1 cellular context compared by ENCODE assay signal in genomic region chr16:66622863-66623262, GRCh38.
TF ChIP-seq lines count a peak whose summit lies in the region.

No MANE protein-coding gene starts in this region.

TF ChIP-seq in K562, 482 proteins besides CTCF, POLR2A, EP300 and RAD21:
- TF ChIP-seq RAD51 (IDR thresholded peaks at IDR 0.05; ENCODE audit: borderline replicate concordance, low read depth) = peak; percentile 66; the same call in 1 of the 2 replicates
- peak; percentile 32; the same call in 1 of the 2 replicates for TF ChIP-seq CXXC5 (CRISPR knock-in tag; IDR thresholded peaks at IDR 0.05)
- TF ChIP-seq SIN3A (IDR thresholded peaks at IDR 0.05; ENCODE audit: borderline replicate concordance in 2 of 2, control insufficient read depth in 1 of 2, low read depth in 2 of 2, low read length in 2 of 2) = 0 out of 4 replicates have a peak, but pooled peaks of 1 of the 2 experiments have one; percentile 18
- TF ChIP-seq BACH1 (tag; IDR thresholded peaks at IDR 0.05) = no peak
- TF ChIP-seq SETDB1 (IDR thresholded peaks at IDR 0.05; ENCODE audit: low read length) = no peak
- no peak for TF ChIP-seq HES1 (IDR thresholded peaks at IDR 0.05; ENCODE audit: low read depth)
- TF ChIP-seq DMBX1 (CRISPR knock-in tag; IDR thresholded peaks at IDR 0.05; ENCODE audit: borderline replicate concordance) = peak; percentile 48; the same call in 1 of the 2 replicates
- peak; percentile 14; the same call in 1 of the 2 replicates for TF ChIP-seq JUND (IDR thresholded peaks at IDR 0.05; ENCODE audit: borderline replicate concordance, low read depth, low read length)
- TF ChIP-seq JUND (tag; IDR thresholded peaks at IDR 0.05; ENCODE audit: borderline replicate concordance, low read depth, low read length) = no peak
- TF ChIP-seq TCF3 (CRISPR knock-in tag; IDR thresholded peaks at IDR 0.05) = peak; percentile 34; the same call in 1 of the 2 replicates
- TF ChIP-seq USF1 (CRISPR knock-in tag; IDR thresholded peaks at IDR 0.05) = peak; percentile 51
- peak; percentile 36 for TF ChIP-seq CBFA2T2 (conservative IDR thresholded peaks at IDR 0.05)
- no peak for TF ChIP-seq NCOA1 (IDR thresholded peaks at IDR 0.05; ENCODE audit: low read depth)
- TF ChIP-seq TOE1 (IDR thresholded peaks at IDR 0.05; ENCODE audit: borderline replicate concordance) = peak; percentile 63; the same call in 1 of the 2 replicates
- TF ChIP-seq TOE1 (CRISPR knock-in tag; IDR thresholded peaks at IDR 0.05; ENCODE audit: borderline replicate concordance, low read depth) = no peak
- peak in 1 of 3 experiments; percentile 46 for TF ChIP-seq YY1 (IDR thresholded peaks at IDR 0.05; ENCODE audit: borderline replicate concordance in 1 of 3, control insufficient read depth in 1 of 3, extremely low read depth in 1 of 3, insufficient read depth in 3 of 3, insufficient read length in 1 of 3, insufficient replicate concordance in 2 of 3, low read depth in 1 of 3, low read length in 2 of 3)
- TF ChIP-seq MITF (IDR thresholded peaks at IDR 0.05) = 0 out of 2 replicates have a peak, but pooled peaks have one; percentile 31
- TF ChIP-seq ZBTB34 (CRISPR knock-in tag; IDR thresholded peaks at IDR 0.05) = no peak
- peak; percentile 49; the same call in 1 of the 2 replicates for TF ChIP-seq CBFA2T3 (IDR thresholded peaks at IDR 0.05)
- TF ChIP-seq HDAC6 (IDR thresholded peaks at IDR 0.05; ENCODE audit: low read depth, low read length) = no peak
- peak; percentile 87 for TF ChIP-seq TFE3 (CRISPR knock-in tag; IDR thresholded peaks at IDR 0.05)
